In genomic region chr2:111028720-111029119, GRCh38 we compare ENCODE assay signal across 15 cellular contexts.
A peak's percentile ranks its signal among the peaks of the same experiment; 100 is the strongest.
DNase-seq lines count a peak whose midpoint lies in the region; ATAC-seq, FAIRE-seq and TF ChIP-seq lines count a peak whose summit lies in the region.
"Had no signal": no experiment of that assay in that cellular context is flagged by ENCODE, and none has a peak within 500 bp of the region (broad histone marks: within the 10 kb centered on the region; RNA-seq: fewer than 3 reads in every experiment).

No MANE protein-coding gene starts in this region.

- DNase-seq in NCI-H82 (lab: John Stamatoyannopoulos, UW) = peak; percentile 3
- DNase-seq in NCI-H82 treated with DMSO at 0.1 percent for 48 hours (lab: John Stamatoyannopoulos, UW; ENCODE audit: unreplicated experiment) = no peak
- peak; percentile 68 for DNase-seq in Karpas-422
- DNase-seq in WTC11 (ENCODE audit: low spot score) = no peak
- DNase-seq in urothelium cell line (ENCODE audit: low spot score) = no peak
- no peak for DNase-seq in NCI-H146 treated with DMSO at 0.1 percent for 48 hours (lab: John Stamatoyannopoulos, UW; ENCODE audit: unreplicated experiment)
- DNase-seq: activated naive CD4-positive, alpha-beta T cell; DMS79; glutamatergic neuron had no signal

- no peaks in the 10 kb centered on the region for H3K27me3 Mint-ChIP-seq in WTC11 (ENCODE audit: low read depth)

- no peaks in the 10 kb centered on the region for H3K27me3 ChIP-seq in Karpas-422 (ENCODE audit: low read length)
- no peaks in the 10 kb centered on the region for H3K27me3 ChIP-seq in liver (ENCODE audit: control insufficient read depth in 4 of 4, insufficient read depth in 4 of 4, low read length in 3 of 4)

- peaks cover 4% of the 10 kb centered on the region for H3K9me3 Mint-ChIP-seq in WTC11

- H3K79me2 ChIP-seq in Karpas-422 (ENCODE audit: low read length) = no peaks in the 10 kb centered on the region
- H3K79me2 ChIP-seq: parathyroid adenoma had no signal

- no peaks in the 10 kb centered on the region for H3K36me3 ChIP-seq in Karpas-422 (ENCODE audit: insufficient read depth, low read length)
- H3K36me3 ChIP-seq in liver (ENCODE audit: control insufficient read depth in 4 of 4, insufficient read depth in 3 of 4, low read depth in 1 of 4, low read length in 3 of 4) = no peaks in the 10 kb centered on the region

- H3K9me3 ChIP-seq in Karpas-422 (ENCODE audit: low read length) (no peaks in the 10 kb centered on the region), liver (ENCODE audit: control insufficient read depth in 4 of 4, low read length in 3 of 4) (no peaks in the 10 kb centered on the region)
- H3K9me3 ChIP-seq: A549 had no signal

- H3K36me3 Mint-ChIP-seq in WTC11 = peaks cover 6% of the 10 kb centered on the region

- H3K4me1 ChIP-seq in Karpas-422 (ENCODE audit: low read length) (peaks cover 23% of the 10 kb centered on the region), liver (ENCODE audit: control insufficient read depth in 4 of 4, insufficient read depth in 4 of 4, low read length in 3 of 4) (peaks cover 0 to 11% (median 3%) of the 10 kb centered on the region in 4 donors)
- H3K4me1 ChIP-seq: parathyroid adenoma had no signal

- H3K27ac ChIP-seq in Karpas-422 (ENCODE audit: low read length) (no peak overlapping the region), liver (ENCODE audit: low read depth in 1 of 2, low read length in 2 of 2) (no peak overlapping the region)
- H3K27ac ChIP-seq: A549, parathyroid adenoma had no signal

- no peak overlapping the region for H2AFZ ChIP-seq in Karpas-422 (ENCODE audit: low read length)
- H2AFZ ChIP-seq: parathyroid adenoma had no signal

- CTCF ChIA-PET in WTC11 (lab: Charles Lee) = no interaction called here

- H4K20me1 ChIP-seq in Karpas-422 (ENCODE audit: insufficient read depth, low read depth, low read length) = no peaks in the 10 kb centered on the region

- TF ChIP-seq CTCF in WTC11 (IDR thresholded peaks at IDR 0.05) (no peak), liver (IDR thresholded peaks at IDR 0.05; ENCODE audit: low read depth, low read length, missing input control) (no peak)

- POLR2A ChIA-PET in WTC11 (lab: Charles Lee) = no interaction called here

- peaks cover 25% of the 10 kb centered on the region for H3K4me1 Mint-ChIP-seq in WTC11

- H3K27ac Mint-ChIP-seq in WTC11 = no peak overlapping the region
- H3K27ac Mint-ChIP-seq: IgD-negative memory B cell had no signal

- no peak overlapping the region for H3K4me2 ChIP-seq in Karpas-422 (ENCODE audit: low read depth, low read length, poor library complexity, severe bottlenecking)
- H3K4me2 ChIP-seq: A549 had no signal

- H3K9ac ChIP-seq in Karpas-422 (ENCODE audit: low read length) (no peak overlapping the region), liver (ENCODE audit: low read depth in 1 of 2, low read length in 2 of 2) (no peak overlapping the region)
- H3K9ac ChIP-seq: parathyroid adenoma had no signal

- H3K4me3 ChIP-seq in Karpas-422 (ENCODE audit: low read length) = no peak overlapping the region
- no peak overlapping the region for H3K4me3 ChIP-seq in liver (ENCODE audit: low read depth in 1 of 3, low read length in 3 of 3)
- H3K4me3 ChIP-seq: A549, lung had no signal

- no peaks in the 10 kb centered on the region for H3K9me2 ChIP-seq in Karpas-422 (replicated peaks; ENCODE audit: insufficient read depth, low read length)

- H3K4me3 Mint-ChIP-seq in WTC11 = no peak overlapping the region
- H3K4me3 Mint-ChIP-seq: IgD-negative memory B cell had no signal

- TF ChIP-seq RAD21 in liver (IDR thresholded peaks at IDR 0.05) = peak; percentile 6 to 38

- peak; percentile 29; the same call in 1 of the 2 replicates for ATAC-seq in WTC11
- no peak for ATAC-seq in HG03439 (IDR thresholded peaks at IDR 0.05; ENCODE audit: unreplicated experiment)

- no peak for FAIRE-seq in urothelium cell line (lab: Jason Lieb, UNC)
- FAIRE-seq: A549 had no signal

TF ChIP-seq in WTC11, 78 proteins besides CTCF, POLR2A, EP300 and RAD21 (continues in another document):
- no peak for TF ChIP-seq PRDM15 (CRISPR knock-in tag; IDR thresholded peaks at IDR 0.05)
- TF ChIP-seq ZNF219 (CRISPR knock-in tag; IDR thresholded peaks at IDR 0.05; ENCODE audit: borderline replicate concordance) = no peak
- TF ChIP-seq ZMAT4 (CRISPR knock-in tag; IDR thresholded peaks at IDR 0.05) = no peak
- TF ChIP-seq JAZF1 (CRISPR knock-in tag; IDR thresholded peaks at IDR 0.05) = no peak

TF ChIP-seq in liver, 16 proteins besides CTCF, POLR2A, EP300 and RAD21:
- TF ChIP-seq YY1 (IDR thresholded peaks at IDR 0.05) (no peak), FOXA2 (IDR thresholded peaks at IDR 0.05) (no peak), SP1 (IDR thresholded peaks at IDR 0.05) (no peak), HNF4A (conservative IDR thresholded peaks at IDR 0.05) (no peak), MAX (IDR thresholded peaks at IDR 0.05) (no peak), GABPA (IDR thresholded peaks at IDR 0.05 in 1 of 2, conservative IDR thresholded peaks at IDR 0.05 in 1 of 2) (no peak), TAF1 (conservative IDR thresholded peaks at IDR 0.05) (no peak), ATF3 (IDR thresholded peaks at IDR 0.05) (no peak), JUND (IDR thresholded peaks at IDR 0.05) (no peak), HNF4G (IDR thresholded peaks at IDR 0.05) (no peak), ZBTB33 (IDR thresholded peaks at IDR 0.05) (no peak), REST (IDR thresholded peaks at IDR 0.05) (no peak), NR2F2 (IDR thresholded peaks at IDR 0.05) (no peak), RXRA (IDR thresholded peaks at IDR 0.05) (no peak), FOXA1 (IDR thresholded peaks at IDR 0.05) (no peak), EGR1 (IDR thresholded peaks at IDR 0.05; ENCODE audit: low read depth in 2 of 2) (no peak)

Comparison
In these comparisons a context has a peak if more than half of its experiments do, and no peak if none do; other contexts are left out.
1. DNase-seq: peak in NCI-H82 (single experiment) and Karpas-422 (single experiment); none in NCI-H82 treated with DMSO at 0.1 percent for 48 hours (single experiment), WTC11 (single experiment), urothelium cell line (single experiment) and NCI-H146 treated with DMSO at 0.1 percent for 48 hours (single experiment).